7 cellular contexts compared by ENCODE assay signal in the genomic region with DNA sequence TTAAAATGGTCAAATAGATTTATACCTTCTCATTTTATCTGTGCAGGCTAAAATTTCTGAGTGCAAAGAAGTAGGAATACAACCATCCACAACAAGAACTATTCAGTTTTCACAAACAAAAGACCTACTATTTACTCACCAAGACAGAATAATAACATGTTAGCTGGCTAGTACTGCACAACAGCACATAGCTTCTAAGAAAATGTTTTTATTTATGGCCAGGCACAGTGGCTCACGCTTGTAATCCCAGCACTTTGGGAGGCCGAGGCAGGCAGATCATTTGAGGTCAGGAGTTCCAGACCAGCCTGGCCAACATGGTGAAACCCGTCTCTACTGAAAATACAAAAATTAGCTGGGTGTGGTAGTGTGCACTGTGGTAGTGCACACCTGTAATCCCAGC. TPM values are rescaled to one million over a fixed set of nuclear protein-coding genes. Genes with fewer than 3 reads are reported as not detected.
DNase-seq lines count a peak whose midpoint lies in the region; ATAC-seq and TF ChIP-seq lines count a peak whose summit lies in the region.
"Not testable (repeated sequence)": the region's sequence is repeated elsewhere in the genome, so short reads cannot be mapped to it uniquely, and the experiment has no call there.

No MANE protein-coding gene starts in this region.

- not testable (repeated sequence) for BruUV-seq in OCI-LY7 (replicated peaks; lab: Mats Ljungman, UMichigan)

- H3K36me3 ChIP-seq in OCI-LY7 (ENCODE audit: insufficient read depth, low read length): not testable (repeated sequence)

- peaks cover 30% of the 10 kb centered on the region for H3K4me1 ChIP-seq in OCI-LY7 (ENCODE audit: insufficient read depth, low read length, poor library complexity, severe bottlenecking)

- H3K27me3 ChIP-seq in dorsolateral prefrontal cortex: not testable (repeated sequence)

- H3K4me3 ChIP-seq in OCI-LY7 (ENCODE audit: low read depth, low read length, poor library complexity, severe bottlenecking); dorsolateral prefrontal cortex: not testable (repeated sequence)

- POLR2A ChIA-PET in OCI-LY7 (lab: Charles Lee): not testable (repeated sequence)

- ATAC-seq in sciatic nerve: peak; percentile 38

- H3K4me1 Mint-ChIP-seq in IgD-negative memory B cell: peaks cover 18 to 31% (median 27%) of the 10 kb centered on the region in 3 donors

- H3K79me2 ChIP-seq in OCI-LY7 (ENCODE audit: insufficient read depth, low read depth, low read length): not testable (repeated sequence)

- not testable (repeated sequence) for H3K27ac Mint-ChIP-seq in IgD-negative memory B cell

- H3K36me3 Mint-ChIP-seq in IgD-negative memory B cell: not testable (repeated sequence)

- not testable (repeated sequence) for H3K27ac ChIP-seq in OCI-LY7 (ENCODE audit: low read depth, low read length, poor library complexity, severe bottlenecking)
- H3K27ac ChIP-seq in dorsolateral prefrontal cortex: peak overlapping the region; percentile 34 to 96 (median 87)
- H3K27ac ChIP-seq in temporal lobe (ENCODE audit: low read depth, low read length): peak overlapping the region; percentile 83

- peak overlapping the region in 3 of 4 donors; percentile 60 to 85 (median 71) for H3K4me3 Mint-ChIP-seq in IgD-negative memory B cell

- CTCF ChIA-PET in OCI-LY7 (lab: Charles Lee; ENCODE audit: unreplicated experiment): not testable (repeated sequence)

- not testable (repeated sequence) for H3K9me2 ChIP-seq in OCI-LY7 (ENCODE audit: insufficient read depth, low read length)

- H3K27me3 Mint-ChIP-seq in IgD-negative memory B cell: not testable (repeated sequence)

- TF ChIP-seq CTCF in OCI-LY7 (conservative IDR thresholded peaks at IDR 0.05; ENCODE audit: low read length): not testable (repeated sequence)
- peak in 6 of 56 donors; percentile 10 to 47 (median 16) for TF ChIP-seq CTCF in dorsolateral prefrontal cortex (IDR thresholded peaks at IDR 0.05 in 54 of 56, conservative IDR thresholded peaks at IDR 0.05 in 2 of 56; ENCODE audit: low read depth in 1 of 56, partially characterized antibody in 56 of 56)

- intact Hi-C loops in OCI-LY7 (cut with micrococcal nuclease; ENCODE audit: unreplicated experiment); head of caudate nucleus (cut with DNase I); sciatic nerve (cut with DNase I): not testable (repeated sequence)
- intact Hi-C loops in dorsolateral prefrontal cortex (cut with DNase I): loop anchor here (2.0 kb wide), 2 partner anchors 22 to 26 kb away; no protein-coding TSS in a partner anchor

- not testable (repeated sequence) for H4K20me1 ChIP-seq in OCI-LY7 (ENCODE audit: insufficient read depth, low read length)

- H3K9me3 Mint-ChIP-seq in IgD-negative memory B cell: not testable (repeated sequence)

- H3K4me2 ChIP-seq in OCI-LY7 (ENCODE audit: low read length): peak overlapping the region; percentile 4

- not testable (repeated sequence) for H3K9me3 ChIP-seq in OCI-LY7 (ENCODE audit: low read length)

- not testable (repeated sequence) for DNase-seq in OCI-LY7 (ENCODE audit: low spot score); sciatic nerve (ENCODE audit: low spot score)
- DNase-seq in dorsolateral prefrontal cortex (peak in 3 of 10 donors; percentile 33 to 81 (median 52)), head of caudate nucleus (peak in 31 of 42 donors; percentile 17 to 85 (median 55)), midbrain (lab: John Stamatoyannopoulos, UW) (peak; percentile 72)

- H2AFZ ChIP-seq in OCI-LY7 (ENCODE audit: low read length): peak overlapping the region; percentile 64; the same call in 1 of the 2 replicates

RNA-seq across cellular contexts. Expression of a gene that starts 40.7 kb away (rescaled TPM):
- polyA plus RNA-seq in IgD-negative memory B cell: 37.0 TPM
- total RNA-seq in OCI-LY7 (2014; rRNA removed; shearing (Covaris generic)): 37.0 and 37.8 TPM in 2 replicates
- 51.0 and 61.1 TPM in 2 replicates for total RNA-seq in OCI-LY7 (2022)
- total RNA-seq in dorsolateral prefrontal cortex: 100 to 1,000 TPM in 25 of 120 experiments, 10 to 100 TPM in 95; 66.6 to 122 (median 90.6) TPM
- 39.2 TPM for total RNA-seq in sciatic nerve
- total RNA-seq in temporal lobe: 93.2 TPM
